8 cellular contexts compared by ENCODE assay signal in the genomic region with DNA sequence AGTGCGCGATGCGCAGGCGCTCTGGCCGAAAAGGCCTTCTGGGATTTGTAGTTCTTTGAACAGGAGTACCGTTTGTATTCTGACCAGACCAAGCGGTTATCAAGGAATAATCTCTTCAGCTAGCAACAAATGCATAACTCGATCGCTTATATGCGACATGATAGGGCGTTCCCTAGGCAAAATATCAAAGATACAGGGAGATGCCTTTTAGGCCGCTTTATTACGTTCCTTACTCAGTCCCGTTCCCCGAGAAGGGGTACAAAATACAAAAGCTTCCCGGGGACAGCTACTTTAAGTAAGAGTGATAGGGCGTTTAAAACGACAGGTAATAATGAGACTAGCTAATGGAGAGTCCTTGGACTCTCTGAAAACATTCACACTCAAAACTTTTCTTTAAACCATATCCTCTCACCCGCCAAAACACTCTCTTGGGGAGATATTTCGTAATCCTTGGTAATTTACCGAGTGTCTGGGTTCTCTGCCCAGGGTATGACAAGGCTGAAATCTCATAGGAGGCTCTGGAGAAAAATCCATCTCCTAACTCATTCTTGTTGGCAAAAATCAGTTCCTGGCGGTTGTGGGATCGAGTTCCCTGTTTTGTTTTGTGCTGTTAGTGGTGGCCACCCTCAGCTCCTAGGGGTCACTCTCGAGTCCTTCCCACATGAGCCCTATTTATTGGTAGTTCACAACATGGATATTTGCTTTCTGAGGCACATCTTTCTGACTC. TPM values are rescaled to one million over a fixed set of nuclear protein-coding genes. Genes with fewer than 3 reads are reported as not detected.
A peak's percentile ranks its signal among the peaks of the same experiment; 100 is the strongest.
DNase-seq lines count a peak whose midpoint lies in the region; ATAC-seq and TF ChIP-seq lines count a peak whose summit lies in the region.

No MANE protein-coding gene starts in this region.

- POLR2A ChIA-PET in AG04450 (lab: Yijun Ruan, JAX), result interaction anchor here (0.5 to 1.4 kb wide), 3 partner anchors 36 to 304 kb away, joined by 3 to 4 read pairs (median 4); a partner anchor contains a TSS

- peaks cover 24% of the 10 kb centered on the region for H3K36me3 Mint-ChIP-seq in activated T-helper 2 cell treated with anti-CD3 and anti-CD28 coated beads, Interferon-gamma antibody, Interleukin-2, Interleukin-4, amounts not matched to agents 10 μg/mL and 5 μg/mL and 100 μg/mL, durations not matched to agents 14 hours and 24 hours and 36 hours (ENCODE audit: low read depth)

- H3K27me3 Mint-ChIP-seq in activated T-helper 2 cell treated with anti-CD3 and anti-CD28 coated beads, Interferon-gamma antibody, Interleukin-2, Interleukin-4, amounts not matched to agents 10 μg/mL and 5 μg/mL and 100 μg/mL, durations not matched to agents 14 hours and 24 hours and 36 hours (ENCODE audit: low read depth), result peaks cover 4% of the 10 kb centered on the region

- CTCF ChIA-PET in AG04450 (lab: Charles Lee), result interaction anchor here (0.6 to 1.3 kb wide), 5 partner anchors 14 to 805 kb away, joined by 3 to 5 read pairs (median 3); a partner anchor contains a TSS

- H3K4me1 ChIP-seq in neuron (ENCODE audit: insufficient read depth, low read length), result peaks cover 16% of the 10 kb centered on the region

- peak overlapping the region; percentile 97 for H2AFZ ChIP-seq in neuron (ENCODE audit: low read depth, low read length)

- peaks cover 27% of the 10 kb centered on the region for H3K4me1 Mint-ChIP-seq in activated T-helper 2 cell treated with anti-CD3 and anti-CD28 coated beads, Interferon-gamma antibody, Interleukin-2, Interleukin-4, amounts not matched to agents 10 μg/mL and 5 μg/mL and 100 μg/mL, durations not matched to agents 14 hours and 24 hours and 36 hours (ENCODE audit: low read depth)

- no peak for DNase-seq in AG04450 (ENCODE audit: low read depth, low spot score)
- peak; percentile 89 for DNase-seq in GM12864 (ENCODE audit: low read depth)
- peak; percentile 94 for DNase-seq in NCI-H187 treated with DMSO at 0.1 percent for 48 hours (lab: John Stamatoyannopoulos, UW)
- DNase-seq in activated T-helper 2 cell treated with anti-CD3 and anti-CD28 coated beads, Interferon-gamma antibody, Interleukin-2, Interleukin-4, amounts not matched to agents 10 μg/mL and 5 μg/mL and 100 μg/mL, durations not matched to agents 14 hours and 24 hours and 36 hours (ENCODE audit: low spot score), result no peak
- DNase-seq in glomerular endothelial cell (ENCODE audit: extremely low read depth, low read depth, low spot score), result peak; percentile 79
- DNase-seq in NK-92 (lab: John Stamatoyannopoulos, UW; ENCODE audit: unreplicated experiment), result no peak

- peak overlapping the region; percentile 97 for H3K27ac Mint-ChIP-seq in activated T-helper 2 cell treated with anti-CD3 and anti-CD28 coated beads, Interferon-gamma antibody, Interleukin-2, Interleukin-4, amounts not matched to agents 10 μg/mL and 5 μg/mL and 100 μg/mL, durations not matched to agents 14 hours and 24 hours and 36 hours

- H3K4me3 ChIP-seq in AG04450 (ENCODE audit: low read depth, low read length) (peak overlapping the region; percentile 93), GM12864 (ENCODE audit: low read depth, low read length) (peak overlapping the region; percentile 92), neuron (ENCODE audit: low read length) (peak overlapping the region; percentile 71)

- no peaks in the 10 kb centered on the region for H3K9me3 Mint-ChIP-seq in activated T-helper 2 cell treated with anti-CD3 and anti-CD28 coated beads, Interferon-gamma antibody, Interleukin-2, Interleukin-4, amounts not matched to agents 10 μg/mL and 5 μg/mL and 100 μg/mL, durations not matched to agents 14 hours and 24 hours and 36 hours

- H3K4me3 Mint-ChIP-seq in activated T-helper 2 cell treated with anti-CD3 and anti-CD28 coated beads, Interferon-gamma antibody, Interleukin-2, Interleukin-4, amounts not matched to agents 10 μg/mL and 5 μg/mL and 100 μg/mL, durations not matched to agents 14 hours and 24 hours and 36 hours (ENCODE audit: low read depth), result peak overlapping the region; percentile 97

- TF ChIP-seq CTCF in AG04450 (IDR thresholded peaks at IDR 0.05; ENCODE audit: low read depth, low read length) (peak; percentile 43), GM12864 (IDR thresholded peaks at IDR 0.05; ENCODE audit: low read depth, low read length, missing control alignments) (no peak)

- no peaks in the 10 kb centered on the region for H3K27me3 ChIP-seq in AG04450 (ENCODE audit: control insufficient read depth, insufficient read depth, low read length)
- no peaks in the 10 kb centered on the region for H3K27me3 ChIP-seq in neuron (ENCODE audit: insufficient read depth, low read length)

- H3K36me3 ChIP-seq in neuron (ENCODE audit: insufficient read depth, low read length), result peaks cover 15% of the 10 kb centered on the region

- ATAC-seq in HG02840 (IDR thresholded peaks at IDR 0.05; ENCODE audit: low FRiP score, unreplicated experiment), result peak; percentile 22

- peak overlapping the region; percentile 47 for H3K27ac ChIP-seq in AG04450 (ENCODE audit: low read depth, low read length)

- intact Hi-C loops in activated T-helper 2 cell treated with anti-CD3 and anti-CD28 coated beads, Interferon-gamma antibody, Interleukin-2, Interleukin-4, amounts not matched to agents 10 μg/mL and 5 μg/mL and 100 μg/mL, durations not matched to agents 14 hours and 24 hours and 36 hours (cut with micrococcal nuclease), result loop anchor here (1.0 kb wide), 2 partner anchors 39 to 440 kb away; a partner anchor contains a TSS

- H3K9me3 ChIP-seq in AG04450 (ENCODE audit: control insufficient read depth, insufficient read depth, low read length) (no peaks in the 10 kb centered on the region; the same call in 1 of the 2 replicates), neuron (ENCODE audit: low read length) (no peaks in the 10 kb centered on the region)

RNA-seq across cellular contexts. Expression of a gene that starts 0.4 kb away (rescaled TPM):
- polyA plus RNA-seq in AG04450 (2011; rRNA removed), result 40.3 and 54.9 TPM in 2 replicates
- polyA minus RNA-seq in AG04450 (2011; rRNA and poly(A)+ RNA removed), result 20.9 and 23.8 TPM in 2 replicates
- 101 and 114 TPM in 2 replicates for total RNA-seq in activated T-helper 2 cell treated with anti-CD3 and anti-CD28 coated beads, Interferon-gamma antibody, Interleukin-2, Interleukin-4, amounts not matched to agents 10 μg/mL and 5 μg/mL and 100 μg/mL, durations not matched to agents 14 hours and 24 hours and 36 hours
- 48.1 and 58.3 TPM in 2 replicates for total RNA-seq in glomerular endothelial cell

RNA-seq across cellular contexts. Expression of a gene that starts 38.5 kb away (rescaled TPM):
- polyA plus RNA-seq in AG04450 (2011; rRNA removed), result 4.8 and 5.2 TPM in 2 replicates
- polyA minus RNA-seq in AG04450 (2011; rRNA and poly(A)+ RNA removed), result 5.1 and 5.9 TPM in 2 replicates
- 4.1 and 5.2 TPM in 2 replicates for total RNA-seq in activated T-helper 2 cell treated with anti-CD3 and anti-CD28 coated beads, Interferon-gamma antibody, Interleukin-2, Interleukin-4, amounts not matched to agents 10 μg/mL and 5 μg/mL and 100 μg/mL, durations not matched to agents 14 hours and 24 hours and 36 hours
- 7.2 and 12.7 TPM in 2 replicates for total RNA-seq in glomerular endothelial cell

RNA-seq across cellular contexts. Expression of a gene that starts 53.5 kb away (rescaled TPM):
- 244 and 308 TPM in 2 replicates for polyA plus RNA-seq in AG04450 (2011; rRNA removed)
- polyA minus RNA-seq in AG04450 (2011; rRNA and poly(A)+ RNA removed), result 32.9 and 34.3 TPM in 2 replicates
- total RNA-seq in activated T-helper 2 cell treated with anti-CD3 and anti-CD28 coated beads, Interferon-gamma antibody, Interleukin-2, Interleukin-4, amounts not matched to agents 10 μg/mL and 5 μg/mL and 100 μg/mL, durations not matched to agents 14 hours and 24 hours and 36 hours, result 133 and 145 TPM in 2 replicates
- total RNA-seq in glomerular endothelial cell, result 171 and 203 TPM in 2 replicates

RNA-seq across cellular contexts. Expression of a gene that starts 53.5 kb away (rescaled TPM):
- 12.7 and 14.0 TPM in 2 replicates for polyA plus RNA-seq in AG04450 (2011; rRNA removed)
- polyA minus RNA-seq in AG04450 (2011; rRNA and poly(A)+ RNA removed), result 9.6 and 12.5 TPM in 2 replicates
- 14.6 and 15.3 TPM in 2 replicates for total RNA-seq in activated T-helper 2 cell treated with anti-CD3 and anti-CD28 coated beads, Interferon-gamma antibody, Interleukin-2, Interleukin-4, amounts not matched to agents 10 μg/mL and 5 μg/mL and 100 μg/mL, durations not matched to agents 14 hours and 24 hours and 36 hours
- 11.9 and 13.3 TPM in 2 replicates for total RNA-seq in glomerular endothelial cell

Comparison
In these comparisons a context has a peak if more than half of its experiments do, and no peak if none do; other contexts are left out.
1. DNase-seq: peak in GM12864 (single experiment), NCI-H187 treated with DMSO at 0.1 percent for 48 hours (single experiment) and glomerular endothelial cell (single experiment); none in AG04450 (single experiment), activated T-helper 2 cell treated with anti-CD3 and anti-CD28 coated beads, Interferon-gamma antibody, Interleukin-2, Interleukin-4, amounts not matched to agents 10 μg/mL and 5 μg/mL and 100 μg/mL, durations not matched to agents 14 hours and 24 hours and 36 hours (single experiment) and NK-92 (single experiment).
2. Peak in every context shown above with its lines, with median percentiles within 50 percentile points of each other: H3K4me3 ChIP-seq.